ENCODE assay signal across 8 cellular contexts in genomic region chr1:21294266-21295058, GRCh38. TPM values are rescaled to one million over a fixed set of nuclear protein-coding genes. Genes with fewer than 3 reads are reported as not detected.
DNase-seq lines count a peak whose midpoint lies in the region; ATAC-seq, FAIRE-seq and TF ChIP-seq lines count a peak whose summit lies in the region.

No MANE protein-coding gene starts in this region.

- no peak for FAIRE-seq in H1 (lab: Jason Lieb, UNC)

- no peak overlapping the region for H2BK120ac ChIP-seq in H1 (replicated peaks; ENCODE audit: low read depth, low read length)

- H3K14ac ChIP-seq in H1 (ENCODE audit: insufficient read length) = no peak overlapping the region

- H3K4me3 Mint-ChIP-seq in activated CD4-positive, alpha-beta T cell treated with anti-CD3 and anti-CD28 coated beads, Interleukin-2, amount 10 ng/mL, durations not matched to agents 24 days and 14 days = peak overlapping the region; percentile 88

- 0 out of 2 replicates have a peak overlapping the region, but pooled peaks have one; percentile 14 for H3K18ac ChIP-seq in H1 (ENCODE audit: extremely low read depth, low read length)

- H3K36me3 Mint-ChIP-seq in activated CD4-positive, alpha-beta T cell treated with anti-CD3 and anti-CD28 coated beads, Interleukin-2, amount 10 ng/mL, durations not matched to agents 24 days and 14 days (ENCODE audit: low read depth) = peaks cover 18% of the 10 kb centered on the region

- no peak overlapping the region for H2AFZ ChIP-seq in H1 (ENCODE audit: low read length)

- 87% methylated on average over 13 of the region's 13 CpGs; no CpG with 5 or more reads in 1 of the 2 experiments for WGBS in H1 (ENCODE audit: extremely low coverage in 1 of 2, insufficient coverage in 1 of 2, insufficient read length in 1 of 2, insufficient replicate concordance in 2 of 2, low coverage in 1 of 2, low lambda C conversion rate in 2 of 2, missing lambda C conversion rate in 1 of 2), 2 experiments

- no peaks in the 10 kb centered on the region for H3K36me3 ChIP-seq in H1 (ENCODE audit: control insufficient read depth in 2 of 4, insufficient read depth in 4 of 4, low read length in 3 of 4)

- TF ChIP-seq EP300 in H1 (IDR thresholded peaks at IDR 0.05; ENCODE audit: borderline replicate concordance in 1 of 2, low read depth in 2 of 2, low read length in 2 of 2) = no peak

- no peak overlapping the region for H3K56ac ChIP-seq in H1 (replicated peaks; ENCODE audit: insufficient read length, low read depth, low read length)

- no peaks in the 10 kb centered on the region; the same call in none of the 2 replicates for H3K79me1 ChIP-seq in H1 (ENCODE audit: low read depth, low read length)

- no peak overlapping the region for H2BK20ac ChIP-seq in H1 (ENCODE audit: low read length)

- no peak for TF ChIP-seq CTCF in H1 (IDR thresholded peaks at IDR 0.05; ENCODE audit: control extremely low read depth in 1 of 3, insufficient read depth in 1 of 3, low read depth in 1 of 3, low read length in 3 of 3)

- no peak overlapping the region for H4K5ac ChIP-seq in H1 (ENCODE audit: insufficient read length, low read depth, low read length)

- CTCF ChIA-PET in H1 (lab: Charles Lee; ENCODE audit: partially characterized antibody) = interaction anchor here (0.6 to 6.4 kb wide), 7 partner anchors 24 to 64 kb away, joined by 3 to 44 read pairs (median 3); no protein-coding TSS in a partner anchor

- H3K23ac ChIP-seq in H1 (ENCODE audit: insufficient read length) = no peak overlapping the region

- no peak overlapping the region for H3K4me2 ChIP-seq in H1 (ENCODE audit: insufficient read depth in 1 of 2, low read depth in 2 of 2, low read length in 2 of 2)

- H3K79me2 ChIP-seq in H1 (ENCODE audit: control insufficient read depth in 1 of 2, insufficient read depth in 2 of 2, low read length in 2 of 2) = no peaks in the 10 kb centered on the region

- no peak for TF ChIP-seq RAD21 in H1 (IDR thresholded peaks at IDR 0.05 in 1 of 2, conservative IDR thresholded peaks at IDR 0.05 in 1 of 2; ENCODE audit: low read depth in 2 of 2, low read length in 2 of 2)

- peaks cover 6% of the 10 kb centered on the region for H3K23me2 ChIP-seq in H1 (ENCODE audit: low read depth, low read length)

- H3K27me3 ChIP-seq in H1 (replicated peaks in 1 of 4; ENCODE audit: control insufficient read depth in 3 of 4, extremely low read depth in 1 of 4, insufficient read depth in 3 of 4, low read length in 3 of 4) = no peaks in the 10 kb centered on the region

- no peak overlapping the region for H2BK12ac ChIP-seq in H1 (ENCODE audit: low read depth, low read length)

- H3K27ac ChIP-seq in H1 (ENCODE audit: low read depth, low read length) = no peak overlapping the region

- H3K9me3 Mint-ChIP-seq in activated CD4-positive, alpha-beta T cell treated with anti-CD3 and anti-CD28 coated beads, Interleukin-2, amount 10 ng/mL, durations not matched to agents 24 days and 14 days = no peaks in the 10 kb centered on the region

- H3K4me3 ChIP-seq in H1 (ENCODE audit: extremely low read depth in 1 of 4, insufficient read depth in 2 of 4, low read depth in 3 of 4, low read length in 4 of 4) = no peak overlapping the region

- ATAC-seq in GM19397 (IDR thresholded peaks at IDR 0.05; ENCODE audit: unreplicated experiment) (peak; percentile 65), HG03460 (IDR thresholded peaks at IDR 0.05; ENCODE audit: unreplicated experiment) (peak; percentile 46)

- peaks cover 74% of the 10 kb centered on the region for H3K4me1 Mint-ChIP-seq in activated CD4-positive, alpha-beta T cell treated with anti-CD3 and anti-CD28 coated beads, Interleukin-2, amount 10 ng/mL, durations not matched to agents 24 days and 14 days

- H4K8ac ChIP-seq in H1 (ENCODE audit: extremely low read depth, insufficient read depth, low read length) = no peak overlapping the region

- H2BK15ac ChIP-seq in H1 (ENCODE audit: low read length) = no peak overlapping the region

- no peaks in the 10 kb centered on the region for H4K20me1 ChIP-seq in H1 (replicated peaks in 1 of 2; ENCODE audit: control insufficient read depth in 1 of 2, insufficient read depth in 2 of 2, low read length in 2 of 2)

- intact Hi-C loops in activated CD4-positive, alpha-beta T cell treated with anti-CD3 and anti-CD28 coated beads, Interleukin-2, amount 10 ng/mL, durations not matched to agents 24 days and 14 days (cut with micrococcal nuclease) = loop anchor here (1.0 to 10.0 kb wide), 6 partner anchors 30 to 730 kb away; partner anchors contain the start of genes SH2D5 and USP48

- no peak overlapping the region for H4K91ac ChIP-seq in H1 (replicated peaks; ENCODE audit: insufficient read length, low read length)

- H3K4ac ChIP-seq in H1 (replicated peaks; ENCODE audit: insufficient read length, low read depth, low read length) = no peak overlapping the region

- POLR2A ChIA-PET in H1 (lab: Charles Lee; ENCODE audit: partially characterized antibody) = interaction anchor here (0.6 to 1.6 kb wide), 4 partner anchors 11 to 40 kb away, joined by 3 to 4 read pairs (median 3); no protein-coding TSS in a partner anchor

- H2BK5ac ChIP-seq in H1 (ENCODE audit: low read depth, low read length) = no peak overlapping the region

- DNase-seq in A172 (ENCODE audit: low spot score) = peak; percentile 78
- DNase-seq in activated CD4-positive, alpha-beta T cell treated with anti-CD3 and anti-CD28 coated beads, Interleukin-2, amount 10 ng/mL, durations not matched to agents 24 days and 14 days = peak; percentile 94
- DNase-seq in H1 (ENCODE audit: low read depth in 1 of 2, low spot score in 2 of 2) = no peak
- peak; percentile 68 to 84 for DNase-seq in stimulated activated CD4-positive, alpha-beta T cell treated with anti-CD3 and anti-CD28 coated beads, Interleukin-15, amount 100 ng/mL, for 1 hour (ENCODE audit: low read depth in 1 of 2, low spot score in 1 of 2)
- DNase-seq in NCI-H524 treated with DMSO at 0.1 percent for 48 hours (lab: John Stamatoyannopoulos, UW) = no peak
- DNase-seq in OCI-M2 (lab: John Stamatoyannopoulos, UW; ENCODE audit: unreplicated experiment) = no peak

- peaks cover 0 to 18% (median 14%) of the 10 kb centered on the region in 4 experiments; a peak in 6 of 7 replicates for H3K4me1 ChIP-seq in H1 (replicated peaks in 1 of 4; ENCODE audit: control insufficient read depth in 3 of 4, insufficient read depth in 4 of 4, low read length in 3 of 4)

- no peak overlapping the region for H2AK5ac ChIP-seq in H1 (ENCODE audit: low read depth, low read length)

- TF ChIP-seq POLR2A in H1 (IDR thresholded peaks at IDR 0.05; ENCODE audit: control extremely low read depth in 1 of 2, low read depth in 2 of 2, low read length in 2 of 2) = no peak

- H3K9me3 ChIP-seq in H1 (ENCODE audit: insufficient read depth in 2 of 2, low read depth in 1 of 2, low read length in 1 of 2) = no peaks in the 10 kb centered on the region

- H3K27ac Mint-ChIP-seq in activated CD4-positive, alpha-beta T cell treated with anti-CD3 and anti-CD28 coated beads, Interleukin-2, amount 10 ng/mL, durations not matched to agents 24 days and 14 days = peak overlapping the region; percentile 98

- H3K9ac ChIP-seq in H1 (replicated peaks in 1 of 4; ENCODE audit: extremely low read depth in 1 of 4, low read depth in 3 of 4, low read length in 3 of 4) = no peak overlapping the region

- no peaks in the 10 kb centered on the region for H3K27me3 Mint-ChIP-seq in activated CD4-positive, alpha-beta T cell treated with anti-CD3 and anti-CD28 coated beads, Interleukin-2, amount 10 ng/mL, durations not matched to agents 24 days and 14 days

TF ChIP-seq in H1, 55 proteins besides CTCF, POLR2A, EP300 and RAD21:
- TF ChIP-seq SP4 (IDR thresholded peaks at IDR 0.05; ENCODE audit: low read length) = no peak
- no peak for TF ChIP-seq CBX5 (IDR thresholded peaks at IDR 0.05; ENCODE audit: low read depth, low read length)
- no peak for TF ChIP-seq EZH2 (IDR thresholded peaks at IDR 0.05; ENCODE audit: low read depth, low read length, severe bottlenecking)
- TF ChIP-seq CHD2 (IDR thresholded peaks at IDR 0.05; ENCODE audit: low read length) = no peak
- TF ChIP-seq SIN3A (conservative IDR thresholded peaks at IDR 0.05 in 1 of 2, IDR thresholded peaks at IDR 0.05 in 1 of 2; ENCODE audit: low read depth in 1 of 2, low read length in 2 of 2) = no peak
- TF ChIP-seq SIRT6 (IDR thresholded peaks at IDR 0.05; ENCODE audit: low read length) = no peak
- no peak for TF ChIP-seq BCL11A (IDR thresholded peaks at IDR 0.05; ENCODE audit: low read depth in 2 of 2, low read length in 2 of 2)
- no peak for TF ChIP-seq SP1 (IDR thresholded peaks at IDR 0.05; ENCODE audit: low read depth, low read length)
- TF ChIP-seq JUN (IDR thresholded peaks at IDR 0.05; ENCODE audit: low read depth, low read length) = no peak
- no peak for TF ChIP-seq HDAC2 (IDR thresholded peaks at IDR 0.05; ENCODE audit: borderline replicate concordance in 1 of 2, low read depth in 2 of 2, low read length in 2 of 2)
- TF ChIP-seq RNF2 (IDR thresholded peaks at IDR 0.05; ENCODE audit: borderline replicate concordance, low read depth, low read length, missing control alignments, poor library complexity, severe bottlenecking) = no peak
- no peak for TF ChIP-seq FOSL1 (IDR thresholded peaks at IDR 0.05; ENCODE audit: insufficient read depth, low read depth, low read length)
- no peak for TF ChIP-seq CTBP2 (IDR thresholded peaks at IDR 0.05; ENCODE audit: borderline replicate concordance, insufficient read depth, insufficient read length, low read length)
- no peak for TF ChIP-seq MAFK (IDR thresholded peaks at IDR 0.05; ENCODE audit: low read depth, low read length)

RNA-seq across cellular contexts. Expression of gene ECE1, which starts 4.2 kb away (rescaled TPM):
- total RNA-seq in A172 (2014; rRNA removed; shearing (Covaris generic)) = 65.8 and 66.3 TPM in 2 replicates
- 133 and 134 TPM in 2 replicates for total RNA-seq in activated CD4-positive, alpha-beta T cell treated with anti-CD3 and anti-CD28 coated beads, Interleukin-2, amount 10 ng/mL, durations not matched to agents 24 days and 14 days
- total RNA-seq in H1 (2021; fragmentation: NEBNext Ultra II Directional; extraction: Animal tissue kit (Norgen Biotek cat#: 25700)) = 36.8 and 37.1 TPM in 2 replicates
- polyA plus RNA-seq in H1 (2011; rRNA removed) = 21.4 and 26.7 TPM in 2 replicates
- polyA plus RNA-seq in H1 (2011; cell fraction: cytosol; rRNA removed) = 15.9 TPM
- 24.2 TPM for polyA plus RNA-seq in H1 (2011; cell fraction: nucleus; rRNA removed)
- 23.4 to 31.1 TPM (median 26.4 TPM) in 4 replicates for polyA plus RNA-seq in H1 (2012, experiment 1 of 2)
- 17.3 TPM for polyA plus RNA-seq in H1 (2012, experiment 2 of 2)
- 44.8 TPM for polyA plus RNA-seq in H1 (2013, experiment 1 of 2)
- polyA plus RNA-seq in H1 (2013, experiment 2 of 2) = 44.6 TPM
- 23.9 and 27.9 TPM in 2 replicates for polyA minus RNA-seq in H1 (2011; rRNA and poly(A)+ RNA removed)
- 13.4 TPM for polyA minus RNA-seq in H1 (2011; cell fraction: cytosol; rRNA and poly(A)+ RNA removed)
- 12.3 TPM for polyA minus RNA-seq in H1 (2011; cell fraction: nucleus; rRNA and poly(A)+ RNA removed)

Comparison
In these comparisons a context has a peak if more than half of its experiments do, and no peak if none do; other contexts are left out.
1. DNase-seq: peak in A172 (single experiment), activated CD4-positive, alpha-beta T cell treated with anti-CD3 and anti-CD28 coated beads, Interleukin-2, amount 10 ng/mL, durations not matched to agents 24 days and 14 days (single experiment) and stimulated activated CD4-positive, alpha-beta T cell treated with anti-CD3 and anti-CD28 coated beads, Interleukin-15, amount 100 ng/mL, for 1 hour (2 of 2); none in H1 (0 of 2), NCI-H524 treated with DMSO at 0.1 percent for 48 hours (single experiment) and OCI-M2 (single experiment).